ENCODE assay signal across 1 cellular context in genomic region chr2:36380624-36381481, GRCh38.
TF ChIP-seq lines count a peak whose summit lies in the region.

No MANE protein-coding gene starts in this region.

TF ChIP-seq in HepG2, 621 proteins besides CTCF, POLR2A, EP300 and RAD21 (continued from another document and continues in another):
- peak; percentile 69; the same call in 1 of the 2 replicates for TF ChIP-seq MYPOP (CRISPR knock-in tag; IDR thresholded peaks at IDR 0.05)
- TF ChIP-seq HES4 (CRISPR knock-in tag; IDR thresholded peaks at IDR 0.05; ENCODE audit: borderline replicate concordance), result no peak
- peak; percentile 79; the same call in 1 of the 2 replicates for TF ChIP-seq ZNF362 (CRISPR knock-in tag; IDR thresholded peaks at IDR 0.05; ENCODE audit: borderline replicate concordance)
- no peak for TF ChIP-seq MAFK (conservative IDR thresholded peaks at IDR 0.05 in 1 of 2, IDR thresholded peaks at IDR 0.05 in 1 of 2; ENCODE audit: low read length in 2 of 2)
- TF ChIP-seq NONO (IDR thresholded peaks at IDR 0.05), result no peak
- TF ChIP-seq NONO (CRISPR knock-in tag; conservative IDR thresholded peaks at IDR 0.05), result peak; percentile 98
- peak; percentile 78 for TF ChIP-seq THAP11 (CRISPR knock-in tag; IDR thresholded peaks at IDR 0.05)
- TF ChIP-seq FOXA1 (IDR thresholded peaks at IDR 0.05), result no peak
- TF ChIP-seq FOXA1 (CRISPR knock-in tag; IDR thresholded peaks at IDR 0.05), result peak; percentile 62; the same call in 1 of the 2 replicates
- TF ChIP-seq PHF8 (CRISPR knock-in tag; IDR thresholded peaks at IDR 0.05), result peak; percentile 52; the same call in 1 of the 2 replicates
- TF ChIP-seq TCF12 (IDR thresholded peaks at IDR 0.05), result no peak
- TF ChIP-seq TCF12 (CRISPR knock-in tag; IDR thresholded peaks at IDR 0.05), result peak; percentile 86; the same call in 1 of the 2 replicates
- peak in 1 of 2 experiments; percentile 80; a peak in 2 of 4 replicates for TF ChIP-seq KLF16 (CRISPR knock-in tag; IDR thresholded peaks at IDR 0.05)
- no peak; the same call in 1 of the 2 replicates for TF ChIP-seq TOPORS (CRISPR knock-in tag; IDR thresholded peaks at IDR 0.05)
- TF ChIP-seq BRCA1 (CRISPR knock-in tag; IDR thresholded peaks at IDR 0.05), result peak; percentile 85; the same call in 1 of the 2 replicates
- no peak for TF ChIP-seq ZNF10 (CRISPR knock-in tag; IDR thresholded peaks at IDR 0.05; ENCODE audit: borderline replicate concordance, low read depth)
- TF ChIP-seq MTERF4 (CRISPR knock-in tag; IDR thresholded peaks at IDR 0.05), result 0 out of 2 replicates have a peak, but pooled peaks have one; percentile 65
- peak; percentile 92; the same call in 1 of the 2 replicates for TF ChIP-seq BRF2 (CRISPR knock-in tag; IDR thresholded peaks at IDR 0.05)
- peak; percentile 98 for TF ChIP-seq RBM22 (optimal IDR thresholded peaks at IDR 0.05; ENCODE audit: low read length)
- peak; percentile 79; the same call in 1 of the 2 replicates for TF ChIP-seq ZBTB3 (CRISPR knock-in tag; IDR thresholded peaks at IDR 0.05; ENCODE audit: borderline replicate concordance, low read depth)
- TF ChIP-seq TBL1XR1 (IDR thresholded peaks at IDR 0.05; ENCODE audit: borderline replicate concordance, low read length, partially characterized antibody), result peak; percentile 87
- no peak for TF ChIP-seq RFX1 (IDR thresholded peaks at IDR 0.05)
- peak; percentile 90 for TF ChIP-seq BCL3 (CRISPR knock-in tag; IDR thresholded peaks at IDR 0.05)
- peak; percentile 70 for TF ChIP-seq YY1 (IDR thresholded peaks at IDR 0.05; ENCODE audit: insufficient read depth, insufficient replicate concordance, low read depth, low read length)
- TF ChIP-seq ZMAT3 (CRISPR knock-in tag; conservative IDR thresholded peaks at IDR 0.05), result peak; percentile 80; the same call in 1 of the 2 replicates
- peak; percentile 82 for TF ChIP-seq ZMYM3 (CRISPR knock-in tag; IDR thresholded peaks at IDR 0.05)
- TF ChIP-seq GTF3A (CRISPR knock-in tag; conservative IDR thresholded peaks at IDR 0.05), result peak; percentile 90
- TF ChIP-seq DPF2 (CRISPR knock-in tag; IDR thresholded peaks at IDR 0.05; ENCODE audit: borderline replicate concordance, low read depth), result peak; percentile 99
- peak; percentile 100 for TF ChIP-seq SALL1 (CRISPR knock-in tag; IDR thresholded peaks at IDR 0.05)
- 0 out of 2 replicates have a peak, but pooled peaks have one; percentile 18 for TF ChIP-seq RBFOX2 (IDR thresholded peaks at IDR 0.05; ENCODE audit: low read depth, low read length)
- no peak for TF ChIP-seq TIGD3 (CRISPR knock-in tag; IDR thresholded peaks at IDR 0.05; ENCODE audit: borderline replicate concordance)
- TF ChIP-seq STAG1 (CRISPR knock-in tag; IDR thresholded peaks at IDR 0.05), result 0 out of 2 replicates have a peak, but pooled peaks have one; percentile 26
- TF ChIP-seq AGO1 (IDR thresholded peaks at IDR 0.05; ENCODE audit: low read depth, low read length, poor library complexity, severe bottlenecking), result no peak
- TF ChIP-seq GZF1 (CRISPR knock-in tag; IDR thresholded peaks at IDR 0.05), result no peak; the same call in 1 of the 2 replicates
- peak; percentile 82 for TF ChIP-seq FOSL2 (CRISPR knock-in tag; IDR thresholded peaks at IDR 0.05)
- no peak for TF ChIP-seq MZF1 (CRISPR knock-in tag; IDR thresholded peaks at IDR 0.05; ENCODE audit: borderline replicate concordance)
- peak; percentile 96; the same call in 1 of the 2 replicates for TF ChIP-seq ZNF788 (CRISPR knock-in tag; IDR thresholded peaks at IDR 0.05; ENCODE audit: borderline replicate concordance)
- no peak for TF ChIP-seq DZIP1 (CRISPR knock-in tag; IDR thresholded peaks at IDR 0.05)
- peak; percentile 73; the same call in 1 of the 2 replicates for TF ChIP-seq ZNF557 (CRISPR knock-in tag; IDR thresholded peaks at IDR 0.05)
- no peak for TF ChIP-seq XBP1 (CRISPR knock-in tag; IDR thresholded peaks at IDR 0.05)
- TF ChIP-seq TRIM24 (CRISPR knock-in tag; IDR thresholded peaks at IDR 0.05), result peak; percentile 93
- TF ChIP-seq ZFP36L2 (CRISPR knock-in tag; IDR thresholded peaks at IDR 0.05), result no peak
- no peak for TF ChIP-seq ZNF326 (CRISPR knock-in tag; IDR thresholded peaks at IDR 0.05; ENCODE audit: borderline replicate concordance)
- no peak for TF ChIP-seq RAD51 (IDR thresholded peaks at IDR 0.05; ENCODE audit: borderline replicate concordance)
- TF ChIP-seq ZNF746 (CRISPR knock-in tag; IDR thresholded peaks at IDR 0.05), result peak; percentile 99
- TF ChIP-seq MBNL3 (CRISPR knock-in tag; conservative IDR thresholded peaks at IDR 0.05), result no peak
- peak; percentile 55; the same call in 1 of the 2 replicates for TF ChIP-seq DMAP1 (CRISPR knock-in tag; IDR thresholded peaks at IDR 0.05)
- TF ChIP-seq JARID2 (CRISPR knock-in tag; IDR thresholded peaks at IDR 0.05; ENCODE audit: insufficient replicate concordance), result no peak
- TF ChIP-seq EZH2 (conservative IDR thresholded peaks at IDR 0.05; ENCODE audit: low read depth, low read length), result no peak
- TF ChIP-seq KAT2B (IDR thresholded peaks at IDR 0.05; ENCODE audit: borderline replicate concordance, low read depth, low read length), result no peak
- TF ChIP-seq ZUFSP (CRISPR knock-in tag; IDR thresholded peaks at IDR 0.05; ENCODE audit: borderline replicate concordance), result no peak
- TF ChIP-seq ZSCAN9 (CRISPR knock-in tag; IDR thresholded peaks at IDR 0.05; ENCODE audit: borderline replicate concordance), result peak; percentile 63
- no peak for TF ChIP-seq ZNF550 (CRISPR knock-in tag; IDR thresholded peaks at IDR 0.05; ENCODE audit: borderline replicate concordance)
- peak; percentile 92 for TF ChIP-seq GFI1 (CRISPR knock-in tag; IDR thresholded peaks at IDR 0.05; ENCODE audit: borderline replicate concordance)
- peak; percentile 87 for TF ChIP-seq KDM1A (CRISPR knock-in tag; IDR thresholded peaks at IDR 0.05)
- peak; percentile 77; the same call in 1 of the 2 replicates for TF ChIP-seq ZNF564 (CRISPR knock-in tag; IDR thresholded peaks at IDR 0.05)
- TF ChIP-seq REL (CRISPR knock-in tag; conservative IDR thresholded peaks at IDR 0.05), result no peak
- no peak for TF ChIP-seq EEA1 (CRISPR knock-in tag; IDR thresholded peaks at IDR 0.05; ENCODE audit: borderline replicate concordance)
- TF ChIP-seq ZNF792 (CRISPR knock-in tag; IDR thresholded peaks at IDR 0.05), result peak; percentile 80
- TF ChIP-seq ZNF674 (CRISPR knock-in tag; IDR thresholded peaks at IDR 0.05; ENCODE audit: low read depth), result no peak
- TF ChIP-seq ZNF264 (CRISPR knock-in tag; IDR thresholded peaks at IDR 0.05), result peak; percentile 77
- peak; percentile 92; the same call in 1 of the 2 replicates for TF ChIP-seq ZBTB38 (CRISPR knock-in tag; IDR thresholded peaks at IDR 0.05)
